ENCODE assay signal across 35 cellular contexts in the genomic region with DNA sequence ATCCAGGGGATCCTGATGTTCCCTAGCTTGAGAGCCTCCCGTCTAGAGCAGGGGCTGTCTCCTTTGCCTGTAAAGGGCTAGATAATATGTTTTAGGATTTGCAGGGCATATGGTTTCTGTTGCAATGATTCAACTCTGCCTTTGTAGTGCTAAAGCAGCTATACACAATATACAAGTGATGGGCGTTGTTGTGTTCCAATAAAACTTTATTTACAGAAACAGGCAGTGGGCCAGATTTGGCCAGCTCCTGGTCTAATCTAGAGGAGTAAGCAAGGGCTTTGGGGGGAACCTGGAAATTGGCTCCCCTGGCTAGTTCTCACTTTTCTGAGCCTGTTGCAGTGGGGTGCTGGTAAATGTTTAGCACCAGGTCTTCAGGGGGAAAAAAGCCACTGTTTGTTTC.
"Had no signal": no experiment of that assay in that cellular context is flagged by ENCODE, and none has a peak within 500 bp of the region (broad histone marks: within the 10 kb centered on the region; RNA-seq: fewer than 3 reads in every experiment).

No MANE protein-coding gene starts in this region.

- ATAC-seq: activated CD8-positive, alpha-beta memory T cell treated with anti-CD3 and anti-CD28 coated beads, Interleukin-2, amount 10 ng/mL, durations not matched to agents 7 days and 5 days; activated CD8-positive, alpha-beta T cell treated with anti-CD3 and anti-CD28 coated beads, Interleukin-2, amount 10 ng/mL, durations not matched to agents 7 days and 5 days; activated naive CD8-positive, alpha-beta T cell treated with anti-CD3 and anti-CD28 coated beads, Interleukin-2, amount 50 U/mL, for 24 hours had no signal

- H3K4me1 ChIP-seq: ascending aorta had no signal

- H3K4me1 Mint-ChIP-seq: activated B cell treated with CpG ODN at 0.5 μM for 24 hours; activated CD4-positive, alpha-beta memory T cell treated with anti-CD3 and anti-CD28 coated beads, Interleukin-2, amount 10 ng/mL, durations not matched to agents 7 days and 5 days; activated CD4-positive, alpha-beta T cell treated with anti-CD3 and anti-CD28 coated beads, Interleukin-2, amount 10 ng/mL, durations not matched to agents 7 days and 5 days; activated CD8-positive, alpha-beta memory T cell treated with anti-CD3 and anti-CD28 coated beads, Interleukin-2, amount 10 ng/mL, durations not matched to agents 7 days and 5 days; activated naive CD4-positive, alpha-beta T cell treated with anti-CD3 and anti-CD28 coated beads, Interleukin-2, amount 10 ng/mL, durations not matched to agents 7 days and 5 days; activated naive CD4-positive, alpha-beta T cell treated with anti-CD3 and anti-CD28 coated beads, Interleukin-2, amount 50 U/mL, for 24 hours; activated naive CD8-positive, alpha-beta T cell treated with anti-CD3 and anti-CD28 coated beads, Interleukin-2, amount 50 U/mL, for 24 hours; central memory CD8-positive, alpha-beta T cell had no signal

- H3K27ac ChIP-seq: ascending aorta, VCaP had no signal

- H3K27me3 Mint-ChIP-seq: activated B cell treated with CpG ODN at 0.5 μM for 24 hours; activated CD4-positive, alpha-beta memory T cell treated with anti-CD3 and anti-CD28 coated beads, Interleukin-2, amount 10 ng/mL, durations not matched to agents 7 days and 5 days; activated CD4-positive, alpha-beta T cell treated with anti-CD3 and anti-CD28 coated beads, Interleukin-2, amount 10 ng/mL, durations not matched to agents 7 days and 5 days; activated CD8-positive, alpha-beta memory T cell treated with anti-CD3 and anti-CD28 coated beads, Interleukin-2, amount 10 ng/mL, durations not matched to agents 7 days and 5 days; activated naive CD4-positive, alpha-beta T cell treated with anti-CD3 and anti-CD28 coated beads, Interleukin-2, amount 10 ng/mL, durations not matched to agents 7 days and 5 days; activated naive CD4-positive, alpha-beta T cell treated with anti-CD3 and anti-CD28 coated beads, Interleukin-2, amount 50 U/mL, for 24 hours; activated naive CD8-positive, alpha-beta T cell; activated naive CD8-positive, alpha-beta T cell treated with anti-CD3 and anti-CD28 coated beads, Interleukin-2, amount 10 ng/mL, durations not matched to agents 7 days and 5 days; activated naive CD8-positive, alpha-beta T cell treated with anti-CD3 and anti-CD28 coated beads, Interleukin-2, amount 50 U/mL, for 24 hours; brain; central memory CD8-positive, alpha-beta T cell had no signal

- H3K27me3 ChIP-seq: ascending aorta had no signal

- H3K9me3 ChIP-seq: ascending aorta had no signal

- H3K4me3 ChIP-seq: ascending aorta had no signal

- H3K27ac Mint-ChIP-seq: activated B cell treated with CpG ODN at 0.5 μM for 24 hours; activated CD4-positive, alpha-beta memory T cell treated with anti-CD3 and anti-CD28 coated beads, Interleukin-2, amount 10 ng/mL, durations not matched to agents 7 days and 5 days; activated CD4-positive, alpha-beta T cell treated with anti-CD3 and anti-CD28 coated beads, Interleukin-2, amount 10 ng/mL, durations not matched to agents 7 days and 5 days; activated CD8-positive, alpha-beta memory T cell treated with anti-CD3 and anti-CD28 coated beads, Interleukin-2, amount 10 ng/mL, durations not matched to agents 7 days and 5 days; activated CD8-positive, alpha-beta T cell treated with anti-CD3 and anti-CD28 coated beads, Interleukin-2, amount 10 ng/mL, durations not matched to agents 7 days and 5 days; activated naive CD4-positive, alpha-beta T cell treated with anti-CD3 and anti-CD28 coated beads, Interleukin-2, amount 50 U/mL, for 24 hours; activated naive CD8-positive, alpha-beta T cell; activated naive CD8-positive, alpha-beta T cell treated with anti-CD3 and anti-CD28 coated beads, Interleukin-2, amount 10 ng/mL, durations not matched to agents 7 days and 5 days; activated naive CD8-positive, alpha-beta T cell treated with anti-CD3 and anti-CD28 coated beads, Interleukin-2, amount 50 U/mL, for 24 hours; activated T-helper 2 cell treated with anti-CD3 and anti-CD28 coated beads, Interferon-gamma antibody, Interleukin-2, Interleukin-4, amounts not matched to agents 10 μg/mL and 5 μg/mL and 100 μg/mL, durations not matched to agents 14 hours and 24 hours and 36 hours; brain; T-helper 1 cell treated with Interleukin-12 subunit alpha and Interleukin-12 subunit beta and Interleukin-4 antibody, amounts not matched to agents 30 μg/mL and 1 μg/mL, for 36 hours; T-helper 2 cell treated with Interferon-gamma antibody and Interleukin-4, amounts not matched to agents 5 μg/mL and 100 μg/mL, for 36 hours had no signal

- DNase-seq: activated B cell treated with CpG ODN at 0.5 μM for 24 hours; activated CD4-positive, alpha-beta memory T cell treated with anti-CD3 and anti-CD28 coated beads, Interleukin-2, amount 10 ng/mL, durations not matched to agents 7 days and 5 days; activated CD4-positive, alpha-beta T cell treated with anti-CD3 and anti-CD28 coated beads for 48 hours; activated CD4-positive, alpha-beta T cell treated with anti-CD3 and anti-CD28 coated beads, Interleukin-2, amount 10 ng/mL, durations not matched to agents 7 days and 5 days; activated CD4-positive, alpha-beta T cell treated with anti-CD3 and anti-CD28 coated beads, Interleukin-2, amount 50 U/mL, for 48 hours; activated CD4-positive, CD25-positive, alpha-beta regulatory T cell treated with anti-CD3 and anti-CD28 coated beads, Interleukin-2, amount 50 U/mL, for 72 hours; activated CD8-positive, alpha-beta memory T cell treated with anti-CD3 and anti-CD28 coated beads for 24 hours; activated CD8-positive, alpha-beta memory T cell treated with anti-CD3 and anti-CD28 coated beads, Interleukin-2, amount 10 ng/mL, durations not matched to agents 7 days and 5 days; activated CD8-positive, alpha-beta memory T cell treated with anti-CD3 and anti-CD28 coated beads, Interleukin-2, amount 50 U/mL, for 48 hours; activated CD8-positive, alpha-beta T cell treated with anti-CD3 and anti-CD28 coated beads, Interleukin-2, amount 10 ng/mL, durations not matched to agents 7 days and 5 days; activated effector memory CD4-positive, alpha-beta T cell treated with Interleukin-2 at 50 U/mL for 16 hours; activated gamma-delta T cell; activated naive CD4-positive, alpha-beta T cell treated with anti-CD3 and anti-CD28 coated beads, Interleukin-2, amount 10 ng/mL, durations not matched to agents 7 days and 5 days; activated naive CD4-positive, alpha-beta T cell treated with Interleukin-2 at 50 U/mL for 16 hours; activated naive CD8-positive, alpha-beta T cell treated with anti-CD3 and anti-CD28 coated beads, Interleukin-2, amount 10 ng/mL, durations not matched to agents 7 days and 5 days; activated naive CD8-positive, alpha-beta T cell treated with anti-CD3 and anti-CD28 coated beads, Interleukin-2, amount 50 U/mL, for 24 hours; activated T-cell treated with anti-CD3 and anti-CD28 coated beads, Interleukin-2, amount 50 U/mL, for 48 hours; amygdala; anterior cingulate cortex; caudate nucleus; cerebellar nuclear complex; SW 1271; T-helper 1 cell; T-helper 2 cell; T-helper 9 cell had no signal

- FAIRE-seq: TTC549 had no signal

- H3K4me3 Mint-ChIP-seq: activated B cell treated with CpG ODN at 0.5 μM for 24 hours; activated CD4-positive, alpha-beta memory T cell treated with anti-CD3 and anti-CD28 coated beads, Interleukin-2, amount 10 ng/mL, durations not matched to agents 7 days and 5 days; activated CD4-positive, alpha-beta T cell treated with anti-CD3 and anti-CD28 coated beads, Interleukin-2, amount 10 ng/mL, durations not matched to agents 7 days and 5 days; activated CD8-positive, alpha-beta memory T cell treated with anti-CD3 and anti-CD28 coated beads, Interleukin-2, amount 10 ng/mL, durations not matched to agents 7 days and 5 days; activated CD8-positive, alpha-beta T cell treated with anti-CD3 and anti-CD28 coated beads, Interleukin-2, amount 10 ng/mL, durations not matched to agents 7 days and 5 days; activated naive CD4-positive, alpha-beta T cell treated with anti-CD3 and anti-CD28 coated beads, Interleukin-2, amount 10 ng/mL, durations not matched to agents 7 days and 5 days; activated naive CD4-positive, alpha-beta T cell treated with anti-CD3 and anti-CD28 coated beads, Interleukin-2, amount 50 U/mL, for 24 hours; activated naive CD8-positive, alpha-beta T cell; activated naive CD8-positive, alpha-beta T cell treated with anti-CD3 and anti-CD28 coated beads, Interleukin-2, amount 10 ng/mL, durations not matched to agents 7 days and 5 days; activated naive CD8-positive, alpha-beta T cell treated with anti-CD3 and anti-CD28 coated beads, Interleukin-2, amount 50 U/mL, for 24 hours; brain; central memory CD8-positive, alpha-beta T cell; T-helper 1 cell treated with Interleukin-12 subunit alpha and Interleukin-12 subunit beta and Interleukin-4 antibody, amounts not matched to agents 30 μg/mL and 1 μg/mL, for 36 hours; T-helper 2 cell treated with Interferon-gamma antibody and Interleukin-4, amounts not matched to agents 5 μg/mL and 100 μg/mL, for 36 hours had no signal

- H3K9me3 Mint-ChIP-seq: activated B cell treated with CpG ODN at 0.5 μM for 24 hours; activated CD4-positive, alpha-beta memory T cell treated with anti-CD3 and anti-CD28 coated beads, Interleukin-2, amount 10 ng/mL, durations not matched to agents 7 days and 5 days; activated CD4-positive, alpha-beta T cell treated with anti-CD3 and anti-CD28 coated beads, Interleukin-2, amount 10 ng/mL, durations not matched to agents 7 days and 5 days; activated naive CD4-positive, alpha-beta T cell treated with anti-CD3 and anti-CD28 coated beads, Interleukin-2, amount 10 ng/mL, durations not matched to agents 7 days and 5 days; activated naive CD4-positive, alpha-beta T cell treated with anti-CD3 and anti-CD28 coated beads, Interleukin-2, amount 50 U/mL, for 24 hours; activated naive CD8-positive, alpha-beta T cell treated with anti-CD3 and anti-CD28 coated beads, Interleukin-2, amount 10 ng/mL, durations not matched to agents 7 days and 5 days; activated naive CD8-positive, alpha-beta T cell treated with anti-CD3 and anti-CD28 coated beads, Interleukin-2, amount 50 U/mL, for 24 hours; activated T-helper 2 cell treated with anti-CD3 and anti-CD28 coated beads, Interferon-gamma antibody, Interleukin-2, Interleukin-4, amounts not matched to agents 10 μg/mL and 5 μg/mL and 100 μg/mL, durations not matched to agents 14 hours and 24 hours and 36 hours; brain; central memory CD8-positive, alpha-beta T cell; T-helper 1 cell treated with Interleukin-12 subunit alpha and Interleukin-12 subunit beta and Interleukin-4 antibody, amounts not matched to agents 30 μg/mL and 1 μg/mL, for 36 hours; T-helper 2 cell treated with Interferon-gamma antibody and Interleukin-4, amounts not matched to agents 5 μg/mL and 100 μg/mL, for 36 hours had no signal
